ENCODE assay signal across 30 cellular contexts in genomic region chr7:154440656-154441055, GRCh38.
"Had no signal": no experiment of that assay in that cellular context is flagged by ENCODE, and none has a peak within 500 bp of the region (broad histone marks: within the 10 kb centered on the region; RNA-seq: fewer than 3 reads in every experiment).

No MANE protein-coding gene starts in this region.

- DNase-seq: activated CD4-positive, alpha-beta memory T cell treated with anti-CD3 and anti-CD28 coated beads, Interleukin-2, amount 10 ng/mL, durations not matched to agents 7 days and 5 days; activated CD4-positive, alpha-beta T cell treated with anti-CD3 and anti-CD28 coated beads for 1 hour; activated CD4-positive, alpha-beta T cell treated with anti-CD3 and anti-CD28 coated beads for 4 hours; activated CD4-positive, alpha-beta T cell treated with anti-CD3 and anti-CD28 coated beads, Interleukin-2, amount 10 ng/mL, durations not matched to agents 7 days and 5 days; activated CD4-positive, alpha-beta T cell treated with anti-CD3 and anti-CD28 coated beads, Interleukin-2, amount 50 U/mL, for 4 hours; activated CD8-positive, alpha-beta memory T cell treated with anti-CD3 and anti-CD28 coated beads, Interleukin-2, amount 50 U/mL, for 48 hours; activated gamma-delta T cell; activated naive CD4-positive, alpha-beta T cell; activated naive CD4-positive, alpha-beta T cell treated with anti-CD3 and anti-CD28 coated beads, Interleukin-2, amount 10 ng/mL, durations not matched to agents 7 days and 5 days; activated naive CD8-positive, alpha-beta T cell treated with anti-CD3 and anti-CD28 coated beads, Interleukin-2, amount 10 ng/mL, durations not matched to agents 7 days and 5 days; activated T-cell treated with anti-CD3 and anti-CD28 coated beads for 4 hours; activated T-cell treated with anti-CD3 and anti-CD28 coated beads, Interleukin-2, amount 50 U/mL, for 24 hours; activated T-cell treated with anti-CD3 and anti-CD28 coated beads, Interleukin-2, amount 50 U/mL, for 72 hours; amniotic stem cell; anterior cingulate cortex; cortex of kidney; dermis blood vessel endothelial cell; effector CD4-positive, alpha-beta T cell; effector memory CD8-positive, alpha-beta T cell; erythroblast; esophagus squamous epithelium; foreskin melanocyte; glutamatergic neuron; heart left ventricle; T-helper 1 cell; T-helper 17 cell; T1000 had no signal

- H3K27me3 ChIP-seq: esophagus squamous epithelium had no signal

- FAIRE-seq: astrocyte had no signal

- H3K4me3 ChIP-seq: esophagus squamous epithelium, heart left ventricle had no signal

- H3K36me3 ChIP-seq: esophagus squamous epithelium, heart left ventricle had no signal

- H3K9me3 ChIP-seq: heart left ventricle had no signal

- H3K27ac ChIP-seq: esophagus squamous epithelium, heart left ventricle had no signal

- H3K4me1 ChIP-seq: esophagus squamous epithelium, heart left ventricle had no signal

- ATAC-seq: activated naive CD4-positive, alpha-beta T cell treated with anti-CD3 and anti-CD28 coated beads, Interleukin-2, amount 50 U/mL, for 72 hours; activated T-cell treated with anti-CD3 and anti-CD28 coated beads, Interleukin-2, amount 50 U/mL, for 72 hours; effector memory CD8-positive, alpha-beta T cell; heart left ventricle; T-helper 17 cell; WTC11 had no signal
